1 cellular context compared by ENCODE assay signal in the genomic region with DNA sequence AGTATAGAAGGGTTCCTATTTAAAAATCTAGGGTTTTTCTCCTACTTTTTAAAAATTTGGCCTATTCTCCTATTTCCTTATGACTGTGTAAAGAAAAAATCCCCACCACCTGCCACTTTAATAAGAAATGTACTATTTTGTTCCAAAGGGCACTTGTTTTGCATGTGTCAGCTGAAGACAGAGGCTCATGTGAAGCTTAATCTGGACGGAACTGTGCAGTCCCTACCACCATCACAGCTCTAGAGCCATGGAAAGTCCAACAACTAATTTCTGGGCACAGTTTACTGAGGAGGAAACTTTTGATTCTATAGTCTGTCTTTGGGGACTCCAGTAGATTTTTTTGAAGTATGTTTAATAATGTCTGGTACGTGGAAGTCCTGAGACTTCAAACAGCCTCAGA.
TF ChIP-seq lines count a peak whose summit lies in the region.

No MANE protein-coding gene starts in this region.

TF ChIP-seq in GM23338, 12 proteins besides CTCF, POLR2A, EP300 and RAD21:
- TF ChIP-seq, protein P1, sequence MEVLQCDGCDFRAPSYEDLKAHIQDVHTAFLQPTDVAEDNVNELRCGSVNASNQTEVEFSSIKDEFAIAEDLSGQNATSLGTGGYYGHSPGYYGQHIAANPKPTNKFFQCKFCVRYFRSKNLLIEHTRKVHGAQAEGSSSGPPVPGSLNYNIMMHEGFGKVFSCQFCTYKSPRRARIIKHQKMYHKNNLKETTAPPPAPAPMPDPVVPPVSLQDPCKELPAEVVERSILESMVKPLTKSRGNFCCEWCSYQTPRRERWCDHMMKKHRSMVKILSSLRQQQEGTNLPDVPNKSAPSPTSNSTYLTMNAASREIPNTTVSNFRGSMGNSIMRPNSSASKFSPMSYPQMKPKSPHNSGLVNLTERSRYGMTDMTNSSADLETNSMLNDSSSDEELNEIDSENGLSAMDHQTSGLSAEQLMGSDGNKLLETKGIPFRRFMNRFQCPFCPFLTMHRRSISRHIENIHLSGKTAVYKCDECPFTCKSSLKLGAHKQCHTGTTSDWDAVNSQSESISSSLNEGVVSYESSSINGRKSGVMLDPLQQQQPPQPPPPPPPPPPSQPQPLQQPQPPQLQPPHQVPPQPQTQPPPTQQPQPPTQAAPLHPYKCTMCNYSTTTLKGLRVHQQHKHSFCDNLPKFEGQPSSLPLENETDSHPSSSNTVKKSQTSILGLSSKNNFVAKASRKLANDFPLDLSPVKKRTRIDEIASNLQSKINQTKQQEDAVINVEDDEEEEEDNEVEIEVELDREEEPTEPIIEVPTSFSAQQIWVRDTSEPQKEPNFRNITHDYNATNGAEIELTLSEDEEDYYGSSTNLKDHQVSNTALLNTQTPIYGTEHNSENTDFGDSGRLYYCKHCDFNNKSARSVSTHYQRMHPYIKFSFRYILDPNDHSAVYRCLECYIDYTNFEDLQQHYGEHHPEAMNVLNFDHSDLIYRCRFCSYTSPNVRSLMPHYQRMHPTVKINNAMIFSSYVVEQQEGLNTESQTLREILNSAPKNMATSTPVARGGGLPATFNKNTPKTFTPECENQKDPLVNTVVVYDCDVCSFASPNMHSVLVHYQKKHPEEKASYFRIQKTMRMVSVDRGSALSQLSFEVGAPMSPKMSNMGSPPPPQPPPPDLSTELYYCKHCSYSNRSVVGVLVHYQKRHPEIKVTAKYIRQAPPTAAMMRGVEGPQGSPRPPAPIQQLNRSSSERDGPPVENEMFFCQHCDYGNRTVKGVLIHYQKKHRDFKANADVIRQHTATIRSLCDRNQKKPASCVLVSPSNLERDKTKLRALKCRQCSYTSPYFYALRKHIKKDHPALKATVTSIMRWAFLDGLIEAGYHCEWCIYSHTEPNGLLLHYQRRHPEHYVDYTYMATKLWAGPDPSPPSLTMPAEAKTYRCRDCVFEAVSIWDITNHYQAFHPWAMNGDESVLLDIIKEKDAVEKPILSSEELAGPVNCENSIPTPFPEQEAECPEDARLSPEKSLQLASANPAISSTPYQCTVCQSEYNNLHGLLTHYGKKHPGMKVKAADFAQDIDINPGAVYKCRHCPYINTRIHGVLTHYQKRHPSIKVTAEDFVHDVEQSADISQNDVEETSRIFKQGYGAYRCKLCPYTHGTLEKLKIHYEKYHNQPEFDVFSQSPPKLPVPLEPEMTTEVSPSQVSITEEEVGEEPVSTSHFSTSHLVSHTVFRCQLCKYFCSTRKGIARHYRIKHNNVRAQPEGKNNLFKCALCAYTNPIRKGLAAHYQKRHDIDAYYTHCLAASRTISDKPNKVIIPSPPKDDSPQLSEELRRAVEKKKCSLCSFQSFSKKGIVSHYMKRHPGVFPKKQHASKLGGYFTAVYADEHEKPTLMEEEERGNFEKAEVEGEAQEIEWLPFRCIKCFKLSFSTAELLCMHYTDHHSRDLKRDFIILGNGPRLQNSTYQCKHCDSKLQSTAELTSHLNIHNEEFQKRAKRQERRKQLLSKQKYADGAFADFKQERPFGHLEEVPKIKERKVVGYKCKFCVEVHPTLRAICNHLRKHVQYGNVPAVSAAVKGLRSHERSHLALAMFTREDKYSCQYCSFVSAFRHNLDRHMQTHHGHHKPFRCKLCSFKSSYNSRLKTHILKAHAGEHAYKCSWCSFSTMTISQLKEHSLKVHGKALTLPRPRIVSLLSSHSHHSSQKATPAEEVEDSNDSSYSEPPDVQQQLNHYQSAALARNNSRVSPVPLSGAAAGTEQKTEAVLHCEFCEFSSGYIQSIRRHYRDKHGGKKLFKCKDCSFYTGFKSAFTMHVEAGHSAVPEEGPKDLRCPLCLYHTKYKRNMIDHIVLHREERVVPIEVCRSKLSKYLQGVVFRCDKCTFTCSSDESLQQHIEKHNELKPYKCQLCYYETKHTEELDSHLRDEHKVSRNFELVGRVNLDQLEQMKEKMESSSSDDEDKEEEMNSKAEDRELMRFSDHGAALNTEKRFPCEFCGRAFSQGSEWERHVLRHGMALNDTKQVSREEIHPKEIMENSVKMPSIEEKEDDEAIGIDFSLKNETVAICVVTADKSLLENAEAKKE (CRISPR knock-in tag; IDR thresholded peaks at IDR 0.05): no peak
- no peak for TF ChIP-seq POLR2AphosphoS5 (IDR thresholded peaks at IDR 0.05; ENCODE audit: low read depth)
- no peak for TF ChIP-seq ZNF331 (CRISPR knock-in tag; IDR thresholded peaks at IDR 0.05; ENCODE audit: low read depth)
- no peak for TF ChIP-seq EZH2 (IDR thresholded peaks at IDR 0.05; ENCODE audit: low read depth, unreplicated experiment)
- no peak for TF ChIP-seq ZNF114 (CRISPR knock-in tag; IDR thresholded peaks at IDR 0.05)
- no peak for TF ChIP-seq EZH2phosphoT487 (IDR thresholded peaks at IDR 0.05; ENCODE audit: unreplicated experiment)
- no peak for TF ChIP-seq STAT1 (IDR thresholded peaks at IDR 0.05; ENCODE audit: unreplicated experiment)
